In genomic region chr11:75314771-75315438, GRCh38 we compare ENCODE assay signal across 28 cellular contexts. TPM values are rescaled to one million over a fixed set of nuclear protein-coding genes. Genes with fewer than 3 reads are reported as not detected.
DNase-seq lines count a peak whose midpoint lies in the region; ATAC-seq and TF ChIP-seq lines count a peak whose summit lies in the region.
"Had no signal": no experiment of that assay in that cellular context is flagged by ENCODE, and none has a peak within 500 bp of the region (broad histone marks: within the 10 kb centered on the region; RNA-seq: fewer than 3 reads in every experiment).

No MANE protein-coding gene starts in this region.

- H3K9me3 ChIP-seq in left ventricle myocardium inferior (replicated peaks) (no peaks in the 10 kb centered on the region), osteoblast (ENCODE audit: low read depth, low read length) (no peaks in the 10 kb centered on the region), ovary (no peaks in the 10 kb centered on the region)
- H3K9me3 ChIP-seq: BLaER1, Peyer's patch, transverse colon had no signal

- TF ChIP-seq EP300 in ovary (IDR thresholded peaks at IDR 0.05) = no peak

- H3K27me3 ChIP-seq in left ventricle myocardium inferior (ENCODE audit: low read depth) (no peaks in the 10 kb centered on the region), osteoblast (ENCODE audit: insufficient read depth, low read length) (no peaks in the 10 kb centered on the region), ovary (no peaks in the 10 kb centered on the region)
- H3K27me3 ChIP-seq: BLaER1, Peyer's patch, transverse colon had no signal

- H3K27ac Mint-ChIP-seq in immature natural killer cell = peak overlapping the region in 4 of 6 donors; percentile 51 to 91 (median 72)
- H3K27ac Mint-ChIP-seq: activated naive CD8-positive, alpha-beta T cell treated with anti-CD3 and anti-CD28 coated beads, Interleukin-2, amount 50 U/mL, for 24 hours had no signal

- peaks cover 77 to 89% of the 10 kb centered on the region in 2 donors for H3K4me1 Mint-ChIP-seq in immature natural killer cell

- peaks cover 0 to 7% (median 5%) of the 10 kb centered on the region in 3 donors for H3K36me3 Mint-ChIP-seq in immature natural killer cell

- H3K4me3 ChIP-seq in left ventricle myocardium inferior (no peak overlapping the region), osteoblast (ENCODE audit: insufficient read depth, low read length) (no peak overlapping the region), ovary (no peak overlapping the region)
- H3K4me3 ChIP-seq: BLaER1, Peyer's patch, transverse colon had no signal

- intact Hi-C loops in left ventricle myocardium inferior (cut with micrococcal nuclease) = no loop called here
- intact Hi-C loops in left cardiac atrium (cut with DNase I) = no loop called here
- intact Hi-C loops in ovary (cut with DNase I) = loop anchor here in 1 of 4 donors (5.0 kb wide), 1 partner anchor 232 kb away; no protein-coding TSS in a partner anchor

- 87 to 95% (median 92%) methylated on average over 16 of the region's 16 CpGs for WGBS in ovary, 3 donors

- H3K36me3 ChIP-seq in left ventricle myocardium inferior (no peaks in the 10 kb centered on the region), osteoblast (ENCODE audit: insufficient read depth, low read length) (no peaks in the 10 kb centered on the region), ovary (no peaks in the 10 kb centered on the region)
- H3K36me3 ChIP-seq: transverse colon had no signal

- no peak overlapping the region for H2AFZ ChIP-seq in osteoblast (ENCODE audit: low read length)

- H3K27me3 Mint-ChIP-seq in immature natural killer cell (ENCODE audit: low read depth in 3 of 3) = no peaks in the 10 kb centered on the region
- H3K27me3 Mint-ChIP-seq: activated naive CD8-positive, alpha-beta T cell treated with anti-CD3 and anti-CD28 coated beads, Interleukin-2, amount 50 U/mL, for 24 hours; progenitor cell of endocrine pancreas had no signal

- H4K20me1 ChIP-seq in osteoblast (ENCODE audit: insufficient read depth, low read length) = no peaks in the 10 kb centered on the region

- TF ChIP-seq CTCF in left ventricle myocardium inferior (IDR thresholded peaks at IDR 0.05; ENCODE audit: borderline replicate concordance) (no peak), osteoblast (IDR thresholded peaks at IDR 0.05; ENCODE audit: extremely low read depth, low read depth, low read length) (no peak), ovary (IDR thresholded peaks at IDR 0.05) (no peak)

- H3K4me3 Mint-ChIP-seq in immature natural killer cell = peak overlapping the region in 1 of 5 donors; percentile 31
- H3K4me3 Mint-ChIP-seq: activated naive CD8-positive, alpha-beta T cell treated with anti-CD3 and anti-CD28 coated beads, Interleukin-2, amount 50 U/mL, for 24 hours; nephron progenitor cell had no signal

- DNase-seq in left ventricle myocardium inferior = no peak
- DNase-seq in left cardiac atrium = no peak
- DNase-seq in immature natural killer cell = no peak
- peak; percentile 23 for DNase-seq in osteoblast (ENCODE audit: insufficient read length, low spot score, missing footprints)
- DNase-seq in T1000 (lab: John Stamatoyannopoulos, UW) = no peak
- no peak for DNase-seq in activated gamma-delta T cell (lab: John Stamatoyannopoulos, UW)
- no peak for DNase-seq in ovary
- DNase-seq: activated CD4-positive, alpha-beta T cell treated with anti-CD3 and anti-CD28 coated beads, Interleukin-2, amount 50 U/mL, for 4 hours; activated effector memory CD4-positive, alpha-beta T cell treated with anti-CD3 and anti-CD28 coated beads, Interleukin-2, amount 50 U/mL, for 16 hours; activated naive CD8-positive, alpha-beta T cell treated with anti-CD3 and anti-CD28 coated beads, Interleukin-2, amount 50 U/mL, for 24 hours; EL; GOT3; kidney glomerular epithelial cell; NCI-H1417; NCI-H2107; NCI-H510A; nephron progenitor cell; NK-92 treated with Interleukin-12 subunit alpha and Interleukin-12 subunit beta, amount 100 ng/mL, for 24 hours; stimulated activated CD4-positive, alpha-beta T cell treated with anti-CD3 and anti-CD28 coated beads, Interleukin-1b, Interleukin-23, amount 100 ng/mL, for 48 hours; stimulated activated naive CD4-positive, alpha-beta T cell; T-helper 2 cell; transverse colon; WERI-Rb-1 had no signal

- H3K4me1 ChIP-seq in left ventricle myocardium inferior (peaks cover 74% of the 10 kb centered on the region), osteoblast (ENCODE audit: insufficient read depth, low read length) (peaks cover 23% of the 10 kb centered on the region), ovary (ENCODE audit: insufficient read depth) (peaks cover 13% of the 10 kb centered on the region)

- H3K9me3 Mint-ChIP-seq in immature natural killer cell = no peaks in the 10 kb centered on the region
- H3K9me3 Mint-ChIP-seq: activated naive CD8-positive, alpha-beta T cell treated with anti-CD3 and anti-CD28 coated beads, Interleukin-2, amount 50 U/mL, for 24 hours had no signal

- TF ChIP-seq POLR2A in ovary (IDR thresholded peaks at IDR 0.05) = no peak

- no peaks in the 10 kb centered on the region for H3K79me2 ChIP-seq in osteoblast (ENCODE audit: insufficient read depth, low read length)

- H3K4me2 ChIP-seq in osteoblast (ENCODE audit: insufficient read depth, low read length) = no peak overlapping the region
- H3K4me2 ChIP-seq: BLaER1 had no signal

- ATAC-seq in left cardiac atrium (no peak), HG02970 (IDR thresholded peaks at IDR 0.05; ENCODE audit: low FRiP score, unreplicated experiment) (no peak)
- ATAC-seq: activated naive CD8-positive, alpha-beta T cell treated with anti-CD3 and anti-CD28 coated beads, Interleukin-2, amount 50 U/mL, for 24 hours; HepG2 had no signal

- H3K27ac ChIP-seq in left ventricle myocardium inferior (replicated peaks) = peak overlapping the region; percentile 93
- no peak overlapping the region for H3K27ac ChIP-seq in osteoblast (ENCODE audit: low read depth, low read length)
- H3K27ac ChIP-seq in ovary = no peak overlapping the region
- H3K27ac ChIP-seq: WERI-Rb-1 had no signal

RNA-seq across cellular contexts. Expression of gene ARRB1, which starts 36.6 kb away (rescaled TPM):
- total RNA-seq in left ventricle myocardium inferior = 25.9 TPM
- 10 to 100 TPM; 28.4 to 39.4 TPM for total RNA-seq in left cardiac atrium
- 10 to 100 TPM; 28.7 to 51.1 (median 41.5) TPM for polyA plus RNA-seq in immature natural killer cell
- 14.5 and 19.4 TPM in 2 replicates for total RNA-seq in osteoblast
- total RNA-seq in ovary = 10 to 100 TPM; 16.5 to 68.0 (median 30.6) TPM
- polyA plus RNA-seq in ovary = 10 to 100 TPM; 15.2 to 27.2 TPM
